ENCODE assay signal across 14 cellular contexts in genomic region chr3:72380193-72380592, GRCh38.
DNase-seq lines count a peak whose midpoint lies in the region; ATAC-seq and TF ChIP-seq lines count a peak whose summit lies in the region.
"Had no signal": no experiment of that assay in that cellular context is flagged by ENCODE, and none has a peak within 500 bp of the region (broad histone marks: within the 10 kb centered on the region; RNA-seq: fewer than 3 reads in every experiment).

No MANE protein-coding gene starts in this region.

- peaks cover 88% of the 10 kb centered on the region for H3K4me1 Mint-ChIP-seq in GM23338
- H3K4me1 Mint-ChIP-seq in effector memory CD8-positive, alpha-beta T cell (ENCODE audit: low read depth in 2 of 2): peaks cover 36 to 52% of the 10 kb centered on the region in 2 donors
- H3K4me1 Mint-ChIP-seq in immature natural killer cell: peaks cover 75 to 80% of the 10 kb centered on the region in 2 donors

- H3K27me3 ChIP-seq in GM23338 (ENCODE audit: insufficient read depth) (no peaks in the 10 kb centered on the region), adipocyte (replicated peaks; ENCODE audit: control insufficient read depth, insufficient read depth, low read length) (no peaks in the 10 kb centered on the region), smooth muscle cell (ENCODE audit: low read depth) (no peaks in the 10 kb centered on the region)
- H3K27me3 ChIP-seq: heart right ventricle, MG63 had no signal

- H3K9ac ChIP-seq in adipocyte (ENCODE audit: low read length): no peak overlapping the region
- no peak overlapping the region for H3K9ac ChIP-seq in smooth muscle cell (ENCODE audit: low read depth)

- H3K4me2 ChIP-seq in GM23338 (no peak overlapping the region), smooth muscle cell (peak overlapping the region; percentile 18)

- no peak overlapping the region for H2AFZ ChIP-seq in GM23338
- H2AFZ ChIP-seq in smooth muscle cell (ENCODE audit: low read depth): no peak overlapping the region

- peaks cover 73% of the 10 kb centered on the region for H3K79me2 ChIP-seq in GM23338 (replicated peaks; ENCODE audit: insufficient read depth)
- H3K79me2 ChIP-seq in smooth muscle cell (ENCODE audit: low read depth): peaks cover 71% of the 10 kb centered on the region

- H3K36me3 Mint-ChIP-seq in GM23338 (ENCODE audit: low read depth): peaks cover 17% of the 10 kb centered on the region
- H3K36me3 Mint-ChIP-seq in effector memory CD8-positive, alpha-beta T cell (ENCODE audit: insufficient read depth): peaks cover 23% of the 10 kb centered on the region
- H3K36me3 Mint-ChIP-seq in immature natural killer cell: peaks cover 4 to 7% (median 7%) of the 10 kb centered on the region in 3 donors

- H3K4me1 ChIP-seq in GM23338 (ENCODE audit: insufficient read depth) (peaks cover 99% of the 10 kb centered on the region), adipocyte (ENCODE audit: control insufficient read depth, insufficient read depth, low read length) (peaks cover 21% of the 10 kb centered on the region), smooth muscle cell (ENCODE audit: low read depth) (peaks cover 26% of the 10 kb centered on the region)

- H3K27ac Mint-ChIP-seq in GM23338 (peak overlapping the region; percentile 51; the same call in 1 of the 2 replicates), immature natural killer cell (no peak overlapping the region)
- peak overlapping the region in 1 of 2 donors; percentile 27 for H3K27ac Mint-ChIP-seq in effector memory CD8-positive, alpha-beta T cell
- H3K27ac Mint-ChIP-seq: activated CD4-positive, alpha-beta memory T cell treated with anti-CD3 and anti-CD28 coated beads, Interleukin-2, amount 10 ng/mL, durations not matched to agents 7 days and 5 days; mesothelial cell of epicardium had no signal

- no peaks in the 10 kb centered on the region for H3K9me2 ChIP-seq in GM23338 (ENCODE audit: insufficient read depth)

- H3F3A ChIP-seq in GM23338 (replicated peaks; ENCODE audit: low read depth) (peaks cover 9% of the 10 kb centered on the region; the same call in 1 of the 2 replicates), smooth muscle cell (ENCODE audit: low read depth) (peaks cover 8% of the 10 kb centered on the region)

- TF ChIP-seq CTCF in GM23338 (conservative IDR thresholded peaks at IDR 0.05; ENCODE audit: low read depth in 2 of 2): no peak
- TF ChIP-seq CTCF in fibroblast of pulmonary artery (IDR thresholded peaks at IDR 0.05; ENCODE audit: low read length, missing control alignments): no peak
- TF ChIP-seq CTCF in smooth muscle cell (IDR thresholded peaks at IDR 0.05; ENCODE audit: borderline replicate concordance, insufficient read depth, poor library complexity, severe bottlenecking): no peak

- H3K4me3 Mint-ChIP-seq in GM23338: no peak overlapping the region
- H3K4me3 Mint-ChIP-seq in effector memory CD8-positive, alpha-beta T cell: no peak overlapping the region
- no peak overlapping the region for H3K4me3 Mint-ChIP-seq in immature natural killer cell
- H3K4me3 Mint-ChIP-seq: activated CD4-positive, alpha-beta memory T cell treated with anti-CD3 and anti-CD28 coated beads, Interleukin-2, amount 10 ng/mL, durations not matched to agents 7 days and 5 days; mesothelial cell of epicardium had no signal

- ATAC-seq in GM23338: no peak
- ATAC-seq in HG03045 (IDR thresholded peaks at IDR 0.05; ENCODE audit: unreplicated experiment): no peak
- no peak for ATAC-seq in effector memory CD8-positive, alpha-beta T cell (replicated peaks)
- ATAC-seq in HG03354 (IDR thresholded peaks at IDR 0.05; ENCODE audit: poor library complexity, severe bottlenecking, unreplicated experiment): no peak

- H3K9me3 Mint-ChIP-seq in GM23338 (no peaks in the 10 kb centered on the region), immature natural killer cell (no peaks in the 10 kb centered on the region)
- no peaks in the 10 kb centered on the region for H3K9me3 Mint-ChIP-seq in effector memory CD8-positive, alpha-beta T cell
- H3K9me3 Mint-ChIP-seq: activated CD4-positive, alpha-beta memory T cell treated with anti-CD3 and anti-CD28 coated beads, Interleukin-2, amount 10 ng/mL, durations not matched to agents 7 days and 5 days; mesothelial cell of epicardium had no signal

- H3K27me3 Mint-ChIP-seq in GM23338 (ENCODE audit: insufficient read depth, low read depth, poor library complexity) (peaks cover 3% of the 10 kb centered on the region), immature natural killer cell (ENCODE audit: low read depth in 3 of 3) (peaks cover 0 to 2% (median 0%) of the 10 kb centered on the region in 3 donors)
- H3K27me3 Mint-ChIP-seq in effector memory CD8-positive, alpha-beta T cell: no peaks in the 10 kb centered on the region
- H3K27me3 Mint-ChIP-seq: activated CD4-positive, alpha-beta memory T cell treated with anti-CD3 and anti-CD28 coated beads, Interleukin-2, amount 10 ng/mL, durations not matched to agents 7 days and 5 days had no signal

- WGBS in smooth muscle cell (ENCODE audit: low lambda C conversion rate): 31% methylated on average over 4 of the region's 4 CpGs

- DNase-seq in GM23338 (ENCODE audit: low spot score) (no peak), adipocyte (ENCODE audit: low read depth) (peak; percentile 72), fibroblast of pulmonary artery (ENCODE audit: low read depth) (peak; percentile 69), smooth muscle cell (lab: John Stamatoyannopoulos, UW; ENCODE audit: unreplicated experiment) (no peak), immature natural killer cell (no peak)
- DNase-seq in effector memory CD8-positive, alpha-beta T cell: no peak
- DNase-seq: activated CD4-positive, alpha-beta memory T cell treated with anti-CD3 and anti-CD28 coated beads, Interleukin-2, amount 10 ng/mL, durations not matched to agents 7 days and 5 days; amniotic stem cell; heart right ventricle; MG63 had no signal

- peak overlapping the region; percentile 47; the same call in 1 of the 2 replicates for H3K27ac ChIP-seq in GM23338 (ENCODE audit: low read depth)
- H3K27ac ChIP-seq in smooth muscle cell (ENCODE audit: low read depth): peak overlapping the region; percentile 15
- H3K27ac ChIP-seq: heart right ventricle had no signal

- H3K4me3 ChIP-seq in GM23338 (no peak overlapping the region), adipocyte (ENCODE audit: low read length) (peak overlapping the region; percentile 35), fibroblast of pulmonary artery (replicated peaks; ENCODE audit: low read depth, low read length) (no peak overlapping the region), smooth muscle cell (no peak overlapping the region)
- H3K4me3 ChIP-seq: heart right ventricle, MG63, skin epidermis had no signal

- H3K36me3 ChIP-seq in GM23338 (ENCODE audit: insufficient read depth) (0 out of 2 replicates have a peak, but pooled peaks cover 3% of the 10 kb centered on the region), adipocyte (ENCODE audit: control insufficient read depth, insufficient read depth, low read length, severe bottlenecking) (peaks cover 16% of the 10 kb centered on the region), smooth muscle cell (ENCODE audit: low read depth) (peaks cover 7% of the 10 kb centered on the region)
- H3K36me3 ChIP-seq: MG63 had no signal

- H4K20me1 ChIP-seq in GM23338 (replicated peaks; ENCODE audit: insufficient read depth) (peaks cover 36% of the 10 kb centered on the region; the same call in 1 of the 2 replicates), smooth muscle cell (ENCODE audit: low read depth) (peaks cover 94% of the 10 kb centered on the region)

- H3K9me3 ChIP-seq in adipocyte (ENCODE audit: control insufficient read depth, low read length): no peaks in the 10 kb centered on the region
- H3K9me3 ChIP-seq in smooth muscle cell (replicated peaks; ENCODE audit: low read depth): no peaks in the 10 kb centered on the region
- H3K9me3 ChIP-seq: heart right ventricle, MG63 had no signal

TF ChIP-seq in GM23338, 12 proteins besides CTCF, POLR2A, EP300 and RAD21 (continues in another document):
- no peak for TF ChIP-seq EZH2 (IDR thresholded peaks at IDR 0.05; ENCODE audit: low read depth, unreplicated experiment)
- no peak for TF ChIP-seq ZNF331 (CRISPR knock-in tag; IDR thresholded peaks at IDR 0.05; ENCODE audit: low read depth)
- no peak for TF ChIP-seq POLR2AphosphoS5 (IDR thresholded peaks at IDR 0.05; ENCODE audit: low read depth)
- TF ChIP-seq ZNF114 (CRISPR knock-in tag; IDR thresholded peaks at IDR 0.05): no peak
- no peak for TF ChIP-seq EZH2phosphoT487 (IDR thresholded peaks at IDR 0.05; ENCODE audit: unreplicated experiment)
- TF ChIP-seq NANOG (IDR thresholded peaks at IDR 0.05; ENCODE audit: borderline replicate concordance): no peak

Comparison
In these comparisons a context has a peak if more than half of its experiments do, and no peak if none do; other contexts are left out.
1. DNase-seq: peak in adipocyte (single experiment) and fibroblast of pulmonary artery (single experiment); none in GM23338 (single experiment), smooth muscle cell (single experiment), effector memory CD8-positive, alpha-beta T cell (0 of 3) and immature natural killer cell (0 of 3).